In the genomic region with DNA sequence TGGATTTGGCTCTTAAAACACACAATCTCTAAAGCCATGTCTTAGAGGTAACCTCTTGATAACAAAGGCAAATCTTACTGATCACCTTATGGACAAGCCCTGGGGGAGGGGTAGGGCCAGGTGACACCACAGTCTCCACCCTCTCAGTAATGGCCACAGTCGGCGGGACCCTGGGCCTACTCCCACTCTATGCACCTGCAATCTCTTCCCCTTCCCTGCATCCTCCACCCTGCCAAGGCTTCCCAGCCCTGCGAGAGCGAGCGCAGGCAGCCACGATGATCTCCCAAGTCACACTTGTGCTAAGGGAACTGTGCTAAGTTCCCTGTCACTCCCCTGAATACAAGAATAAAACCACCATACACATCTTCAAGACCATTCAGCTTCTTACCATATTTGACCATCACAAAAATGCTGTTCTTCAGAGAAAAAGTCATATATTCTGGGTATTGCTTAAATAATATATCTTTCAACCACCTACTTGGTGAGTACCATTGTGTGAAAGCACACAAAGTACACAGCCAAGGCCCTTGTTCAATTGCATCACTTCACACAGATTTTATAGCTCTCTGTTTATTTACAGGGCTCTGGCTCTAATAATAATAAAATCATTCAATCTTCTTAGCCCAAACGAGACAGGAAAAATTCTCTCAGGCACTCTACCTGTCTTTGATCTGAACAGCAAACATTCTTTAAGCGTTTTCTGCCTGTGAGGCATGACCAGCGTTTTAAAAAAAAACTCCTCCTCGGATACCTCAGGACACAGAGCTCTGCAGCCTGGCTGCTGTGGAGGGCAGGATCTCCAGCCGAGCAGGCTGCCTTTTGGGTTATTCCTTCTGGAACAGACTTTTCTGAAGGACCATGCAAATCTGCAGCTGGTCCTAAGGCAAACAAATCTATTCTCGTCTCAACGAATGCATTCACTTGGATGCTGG, we compare ENCODE assay signal across 16 cellular contexts.
DNase-seq lines count a peak whose midpoint lies in the region; ATAC-seq and TF ChIP-seq lines count a peak whose summit lies in the region.
"Had no signal": no experiment of that assay in that cellular context is flagged by ENCODE, and none has a peak within 500 bp of the region (broad histone marks: within the 10 kb centered on the region; RNA-seq: fewer than 3 reads in every experiment).

No MANE protein-coding gene starts in this region.

- BruUV-seq in A673 (replicated peaks; lab: Mats Ljungman, UMichigan): no TSS peak

- no peak overlapping the region for H3K4me3 ChIP-seq in endodermal cell (ENCODE audit: low read length)
- no peak overlapping the region for H3K4me3 ChIP-seq in A673 (ENCODE audit: low read depth, low read length, poor library complexity, severe bottlenecking)
- H3K4me3 ChIP-seq: gastroesophageal sphincter, ovary, SJSA1, suprapubic skin had no signal

- TF ChIP-seq CTCF in endodermal cell (conservative IDR thresholded peaks at IDR 0.05) (no peak), A673 (conservative IDR thresholded peaks at IDR 0.05; ENCODE audit: low read depth, low read length) (no peak)

- H3K27me3 Mint-ChIP-seq in activated CD4-positive, alpha-beta T cell treated with anti-CD3 and anti-CD28 coated beads, Interleukin-2, amount 10 ng/mL, durations not matched to agents 24 days and 14 days: no peaks in the 10 kb centered on the region
- H3K27me3 Mint-ChIP-seq in endodermal cell (ENCODE audit: insufficient read depth): no peaks in the 10 kb centered on the region
- H3K27me3 Mint-ChIP-seq in stimulated activated memory B cell treated with anti-CD40 and anti-IgM and Interleukin-4, amounts not matched to agents 10 μg/mL and 1 μg/mL and 100 μg/mL, for 72 hours: no peaks in the 10 kb centered on the region

- peaks cover 11% of the 10 kb centered on the region for H3K36me3 Mint-ChIP-seq in activated CD4-positive, alpha-beta T cell treated with anti-CD3 and anti-CD28 coated beads, Interleukin-2, amount 10 ng/mL, durations not matched to agents 24 days and 14 days (ENCODE audit: low read depth)
- H3K36me3 Mint-ChIP-seq in endodermal cell (ENCODE audit: low read depth): no peaks in the 10 kb centered on the region
- peaks cover 27% of the 10 kb centered on the region for H3K36me3 Mint-ChIP-seq in stimulated activated memory B cell treated with anti-CD40 and anti-IgM and Interleukin-4, amounts not matched to agents 10 μg/mL and 1 μg/mL and 100 μg/mL, for 72 hours

- H3K4me1 ChIP-seq in endodermal cell (ENCODE audit: control insufficient read depth, insufficient read depth, low read length) (no peaks in the 10 kb centered on the region), A673 (ENCODE audit: insufficient read depth, low read length, poor library complexity, severe bottlenecking) (no peaks in the 10 kb centered on the region)
- H3K4me1 ChIP-seq: gastroesophageal sphincter, suprapubic skin had no signal

- H3K27me3 ChIP-seq in endodermal cell (ENCODE audit: control insufficient read depth, insufficient read depth, low read length, poor library complexity, severe bottlenecking) (no peaks in the 10 kb centered on the region), A673 (replicated peaks; ENCODE audit: insufficient read depth, low read depth, low read length, poor library complexity) (peaks cover 6% of the 10 kb centered on the region)
- H3K27me3 ChIP-seq: gastroesophageal sphincter, ovary, SJSA1, suprapubic skin had no signal

- no peaks in the 10 kb centered on the region for H3K36me3 ChIP-seq in endodermal cell (ENCODE audit: control insufficient read depth, insufficient read depth, low read length)
- no peaks in the 10 kb centered on the region for H3K36me3 ChIP-seq in A673 (ENCODE audit: insufficient read depth, low read length, poor library complexity, severe bottlenecking)
- H3K36me3 ChIP-seq: gastroesophageal sphincter, ovary, SJSA1, suprapubic skin had no signal

- H3K9me3 ChIP-seq in endodermal cell (ENCODE audit: control insufficient read depth, low read length) (no peaks in the 10 kb centered on the region), A673 (ENCODE audit: low read depth, low read length, poor library complexity, severe bottlenecking) (no peaks in the 10 kb centered on the region)
- H3K9me3 ChIP-seq: gastroesophageal sphincter, ovary, SJSA1, suprapubic skin had no signal

- no peak for DNase-seq in activated CD4-positive, alpha-beta T cell treated with anti-CD3 and anti-CD28 coated beads, Interleukin-2, amount 10 ng/mL, durations not matched to agents 24 days and 14 days
- no peak for DNase-seq in activated CD4-positive, alpha-beta T cell treated with anti-CD3 and anti-CD28 coated beads for 1 hour
- DNase-seq in NCI-H526 treated with DMSO at 0.1 percent for 48 hours (lab: John Stamatoyannopoulos, UW): peak; percentile 12
- no peak for DNase-seq in endodermal cell
- DNase-seq in A673 (ENCODE audit: low spot score): no peak
- no peak for DNase-seq in NCI-H146 (lab: John Stamatoyannopoulos, UW)
- DNase-seq: activated CD4-positive, alpha-beta T cell treated with anti-CD3 and anti-CD28 coated beads, Interleukin-2, amount 50 U/mL, for 48 hours; effector CD8-positive, alpha-beta T cell; NCI-H774; ovary; stimulated activated CD4-positive, alpha-beta T cell treated with anti-CD3 and anti-CD28 coated beads, Interleukin-4, amount 100 ng/mL, for 24 hours had no signal

- H3K27ac ChIP-seq in endodermal cell (ENCODE audit: low read depth, low read length) (no peak overlapping the region), A673 (ENCODE audit: low read depth, low read length, poor library complexity, severe bottlenecking) (no peak overlapping the region)
- H3K27ac ChIP-seq: gastroesophageal sphincter, ovary, SJSA1, suprapubic skin had no signal

- H3K9me3 Mint-ChIP-seq in activated CD4-positive, alpha-beta T cell treated with anti-CD3 and anti-CD28 coated beads, Interleukin-2, amount 10 ng/mL, durations not matched to agents 24 days and 14 days: no peaks in the 10 kb centered on the region
- peaks cover 58% of the 10 kb centered on the region for H3K9me3 Mint-ChIP-seq in endodermal cell
- H3K9me3 Mint-ChIP-seq in stimulated activated memory B cell treated with anti-CD40 and anti-IgM and Interleukin-4, amounts not matched to agents 10 μg/mL and 1 μg/mL and 100 μg/mL, for 72 hours: no peaks in the 10 kb centered on the region

- WGBS in endodermal cell (ENCODE audit: insufficient coverage in 1 of 2, insufficient read length in 1 of 2), 2 experiments: 44 to 75% methylated on average over 3 to 13 of the region's 13 CpGs

- POLR2A ChIA-PET in A673 (lab: Charles Lee; ENCODE audit: low non-redundant PET): no interaction called here

- no peak overlapping the region for H3K4me3 Mint-ChIP-seq in activated CD4-positive, alpha-beta T cell treated with anti-CD3 and anti-CD28 coated beads, Interleukin-2, amount 10 ng/mL, durations not matched to agents 24 days and 14 days
- H3K4me3 Mint-ChIP-seq in endodermal cell: no peak overlapping the region
- H3K4me3 Mint-ChIP-seq in stimulated activated memory B cell treated with anti-CD40 and anti-IgM and Interleukin-4, amounts not matched to agents 10 μg/mL and 1 μg/mL and 100 μg/mL, for 72 hours: no peak overlapping the region

- H3K4me1 Mint-ChIP-seq in activated CD4-positive, alpha-beta T cell treated with anti-CD3 and anti-CD28 coated beads, Interleukin-2, amount 10 ng/mL, durations not matched to agents 24 days and 14 days: peaks cover 30% of the 10 kb centered on the region
- peaks cover 18% of the 10 kb centered on the region for H3K4me1 Mint-ChIP-seq in endodermal cell
- peaks cover 42% of the 10 kb centered on the region for H3K4me1 Mint-ChIP-seq in stimulated activated memory B cell treated with anti-CD40 and anti-IgM and Interleukin-4, amounts not matched to agents 10 μg/mL and 1 μg/mL and 100 μg/mL, for 72 hours

- CTCF ChIA-PET in A673 (lab: Charles Lee): no interaction called here

- peak overlapping the region; percentile 5 for H3K27ac Mint-ChIP-seq in activated CD4-positive, alpha-beta T cell treated with anti-CD3 and anti-CD28 coated beads, Interleukin-2, amount 10 ng/mL, durations not matched to agents 24 days and 14 days
- peak overlapping the region; percentile 1 for H3K27ac Mint-ChIP-seq in endodermal cell
- H3K27ac Mint-ChIP-seq in stimulated activated memory B cell treated with anti-CD40 and anti-IgM and Interleukin-4, amounts not matched to agents 10 μg/mL and 1 μg/mL and 100 μg/mL, for 72 hours: peak overlapping the region; percentile 33

- intact Hi-C loops in activated CD4-positive, alpha-beta T cell treated with anti-CD3 and anti-CD28 coated beads, Interleukin-2, amount 10 ng/mL, durations not matched to agents 24 days and 14 days (cut with micrococcal nuclease): no loop called here
- intact Hi-C loops in A673 (cut with micrococcal nuclease; ENCODE audit: unreplicated experiment): no loop called here

- H3K9ac ChIP-seq in endodermal cell (ENCODE audit: extremely low read depth, low read length, poor library complexity, severe bottlenecking): no peak overlapping the region

- ATAC-seq in stimulated activated memory B cell treated with anti-CD40 and anti-IgM and Interleukin-4, amounts not matched to agents 10 μg/mL and 1 μg/mL and 100 μg/mL, for 72 hours: no peak
- no peak for ATAC-seq in HG03108 (IDR thresholded peaks at IDR 0.05; ENCODE audit: unreplicated experiment)
- ATAC-seq: gastroesophageal sphincter had no signal
